10 cellular contexts compared by ENCODE assay signal in genomic region chr20:19885981-19886665, GRCh38.
DNase-seq lines count a peak whose midpoint lies in the region; ATAC-seq and TF ChIP-seq lines count a peak whose summit lies in the region.
"Had no signal": no experiment of that assay in that cellular context is flagged by ENCODE, and none has a peak within 500 bp of the region (broad histone marks: within the 10 kb centered on the region; RNA-seq: fewer than 3 reads in every experiment).

No MANE protein-coding gene starts in this region.

- no peaks in the 10 kb centered on the region for H3K36me3 Mint-ChIP-seq in activated T-helper 1 cell treated with anti-CD3 and anti-CD28 coated beads, Interleukin-12 subunit alpha, Interleukin-12 subunit beta, Interleukin-2, Interleukin-4 antibody, amounts not matched to agents 30 ng/mL and 10 ng/mL and 1 ng/mL, durations not matched to agents 14 hours and 24 hours and 36 hours (ENCODE audit: low read depth)
- H3K36me3 Mint-ChIP-seq in T-cell = no peaks in the 10 kb centered on the region

- H2BK120ac ChIP-seq in trophoblast cell (ENCODE audit: insufficient read depth, low read length, poor library complexity) = peak overlapping the region; percentile 23

- H3K4me1 Mint-ChIP-seq in activated T-helper 1 cell treated with anti-CD3 and anti-CD28 coated beads, Interleukin-12 subunit alpha, Interleukin-12 subunit beta, Interleukin-2, Interleukin-4 antibody, amounts not matched to agents 30 ng/mL and 10 ng/mL and 1 ng/mL, durations not matched to agents 14 hours and 24 hours and 36 hours (ENCODE audit: low read depth) = no peaks in the 10 kb centered on the region
- no peaks in the 10 kb centered on the region for H3K4me1 Mint-ChIP-seq in T-cell

- H3K9me3 ChIP-seq in trophoblast cell (ENCODE audit: insufficient read depth, low read depth, low read length) = no peaks in the 10 kb centered on the region

- H4K8ac ChIP-seq in trophoblast cell (ENCODE audit: low read depth, low read length) = peak overlapping the region; percentile 5

- ATAC-seq in foreskin keratinocyte (peak; percentile 22), T-cell (replicated peaks in 1 of 4) (no peak)
- ATAC-seq: K562 had no signal

- H3K4ac ChIP-seq in trophoblast cell (ENCODE audit: low read depth, low read length) = peak overlapping the region; percentile 80

- no peak overlapping the region for H4K12ac ChIP-seq in trophoblast cell (ENCODE audit: low read depth, low read length)

- DNase-seq in CD1c-positive myeloid dendritic cell (ENCODE audit: extremely low spot score) (peak; percentile 17), RWPE1 (ENCODE audit: low spot score) (peak; percentile 70), foreskin keratinocyte (peak in 1 of 2 donors; percentile 26), trophoblast cell (peak in 1 of 2 donors; percentile 51), T1000 (lab: John Stamatoyannopoulos, UW) (no peak), T-cell (no peak), NCI-H748 (lab: John Stamatoyannopoulos, UW; ENCODE audit: unreplicated experiment) (no peak)
- DNase-seq in activated T-helper 1 cell treated with anti-CD3 and anti-CD28 coated beads, Interleukin-12 subunit alpha, Interleukin-12 subunit beta, Interleukin-2, Interleukin-4 antibody, amounts not matched to agents 30 ng/mL and 10 ng/mL and 1 ng/mL, durations not matched to agents 14 hours and 24 hours and 36 hours (ENCODE audit: low spot score) = no peak
- DNase-seq: activated gamma-delta T cell had no signal

- H2BK5ac ChIP-seq in trophoblast cell (ENCODE audit: low read depth, low read length, poor library complexity) = peak overlapping the region; percentile 87

- WGBS in trophoblast cell (ENCODE audit: extremely low coverage, insufficient coverage, insufficient read length) = no CpG with 5 or more reads among the region's 15 CpGs

- no peak overlapping the region for H3K4me3 ChIP-seq in trophoblast cell (ENCODE audit: low read depth, low read length)
- H3K4me3 ChIP-seq: K562 had no signal

- no peak overlapping the region for H3K27ac Mint-ChIP-seq in activated T-helper 1 cell treated with anti-CD3 and anti-CD28 coated beads, Interleukin-12 subunit alpha, Interleukin-12 subunit beta, Interleukin-2, Interleukin-4 antibody, amounts not matched to agents 30 ng/mL and 10 ng/mL and 1 ng/mL, durations not matched to agents 14 hours and 24 hours and 36 hours
- no peak overlapping the region for H3K27ac Mint-ChIP-seq in T-cell

- TF ChIP-seq CTCF in RWPE1 (conservative IDR thresholded peaks at IDR 0.05; ENCODE audit: low read depth) (no peak), foreskin keratinocyte (conservative IDR thresholded peaks at IDR 0.05) (no peak)

- peak overlapping the region; percentile 8 for H3K18ac ChIP-seq in trophoblast cell (ENCODE audit: low read length)

- POLR2A ChIA-PET in RWPE1 (lab: Yijun Ruan, JAX; ENCODE audit: low non-redundant PET) (interaction anchor here (0.5 to 2.3 kb wide), 2 partner anchors 89 to 107 kb away, joined by 4 to 11 read pairs; no protein-coding TSS in a partner anchor), T-cell (lab: Charles Lee) (no interaction called here)

- peak overlapping the region; percentile 78 for H4K91ac ChIP-seq in trophoblast cell (ENCODE audit: low read depth, low read length)

- CTCF ChIA-PET in RWPE1 (lab: Yijun Ruan, JAX) = interaction anchor here (0.5 to 0.9 kb wide), 5 partner anchors 107 to 1707 kb away, joined by 3 to 6 read pairs (median 3); no protein-coding TSS in a partner anchor
- CTCF ChIA-PET in T-cell (lab: Charles Lee) = interaction anchor here in 1 of 2 donors (0.7 kb wide), 1 partner anchor 13 kb away, joined by 11 read pairs; no protein-coding TSS in a partner anchor

- H3K36me3 ChIP-seq in trophoblast cell (ENCODE audit: control insufficient read depth in 1 of 2, insufficient read depth in 2 of 2, low read length in 2 of 2) = peaks cover 0 to 3% of the 10 kb centered on the region in 2 experiments

- peak overlapping the region; percentile 7 for H3K14ac ChIP-seq in trophoblast cell (ENCODE audit: low read length)

- H3K9me3 Mint-ChIP-seq in activated T-helper 1 cell treated with anti-CD3 and anti-CD28 coated beads, Interleukin-12 subunit alpha, Interleukin-12 subunit beta, Interleukin-2, Interleukin-4 antibody, amounts not matched to agents 30 ng/mL and 10 ng/mL and 1 ng/mL, durations not matched to agents 14 hours and 24 hours and 36 hours = no peaks in the 10 kb centered on the region
- no peaks in the 10 kb centered on the region for H3K9me3 Mint-ChIP-seq in T-cell

- intact Hi-C loops in activated T-helper 1 cell treated with anti-CD3 and anti-CD28 coated beads, Interleukin-12 subunit alpha, Interleukin-12 subunit beta, Interleukin-2, Interleukin-4 antibody, amounts not matched to agents 30 ng/mL and 10 ng/mL and 1 ng/mL, durations not matched to agents 14 hours and 24 hours and 36 hours (cut with micrococcal nuclease) = no loop called here

- peak overlapping the region; percentile 50 for H2BK12ac ChIP-seq in trophoblast cell (ENCODE audit: low read length)

- H3K4me1 ChIP-seq in foreskin keratinocyte (peaks cover 9% of the 10 kb centered on the region), trophoblast cell (ENCODE audit: control insufficient read depth in 1 of 2, insufficient read depth in 2 of 2, low read length in 2 of 2) (peaks cover 30 to 41% of the 10 kb centered on the region in 2 experiments)

- peaks cover 6% of the 10 kb centered on the region for H3K27me3 Mint-ChIP-seq in activated T-helper 1 cell treated with anti-CD3 and anti-CD28 coated beads, Interleukin-12 subunit alpha, Interleukin-12 subunit beta, Interleukin-2, Interleukin-4 antibody, amounts not matched to agents 30 ng/mL and 10 ng/mL and 1 ng/mL, durations not matched to agents 14 hours and 24 hours and 36 hours (ENCODE audit: insufficient read depth)
- H3K27me3 Mint-ChIP-seq in T-cell = peaks cover 23 to 28% of the 10 kb centered on the region in 2 donors

- H2AK5ac ChIP-seq in trophoblast cell (ENCODE audit: low read length) = peak overlapping the region; percentile 16

- H3K27me3 ChIP-seq in foreskin keratinocyte (no peaks in the 10 kb centered on the region), trophoblast cell (ENCODE audit: insufficient read depth, low read length) (no peaks in the 10 kb centered on the region)

- peak overlapping the region; percentile 14 for H3K4me2 ChIP-seq in trophoblast cell (ENCODE audit: low read length)

- H2AFZ ChIP-seq in trophoblast cell (ENCODE audit: insufficient read depth, low read length, poor library complexity) = no peak overlapping the region

- H3K23ac ChIP-seq in trophoblast cell (ENCODE audit: low read length) = no peak overlapping the region

- H3K79me1 ChIP-seq in trophoblast cell (ENCODE audit: low read length) = peaks cover 36% of the 10 kb centered on the region

- H3K79me2 ChIP-seq in trophoblast cell (ENCODE audit: control insufficient read depth, insufficient read depth, low read length, poor library complexity) = peaks cover 3% of the 10 kb centered on the region

- peak overlapping the region; percentile 97 for H3K27ac ChIP-seq in RWPE1
- no peak overlapping the region for H3K27ac ChIP-seq in foreskin keratinocyte
- H3K27ac ChIP-seq in trophoblast cell (ENCODE audit: low read depth, low read length) = peak overlapping the region; percentile 85

- no peak overlapping the region for H3K4me3 Mint-ChIP-seq in activated T-helper 1 cell treated with anti-CD3 and anti-CD28 coated beads, Interleukin-12 subunit alpha, Interleukin-12 subunit beta, Interleukin-2, Interleukin-4 antibody, amounts not matched to agents 30 ng/mL and 10 ng/mL and 1 ng/mL, durations not matched to agents 14 hours and 24 hours and 36 hours
- H3K4me3 Mint-ChIP-seq in T-cell = no peak overlapping the region

- peak overlapping the region; percentile 8 for H3K9ac ChIP-seq in trophoblast cell (ENCODE audit: low read length)

Comparison
In these comparisons a context has a peak if more than half of its experiments do, and no peak if none do; other contexts are left out.
1. DNase-seq: peak in CD1c-positive myeloid dendritic cell (single experiment) and RWPE1 (single experiment); none in activated T-helper 1 cell treated with anti-CD3 and anti-CD28 coated beads, Interleukin-12 subunit alpha, Interleukin-12 subunit beta, Interleukin-2, Interleukin-4 antibody, amounts not matched to agents 30 ng/mL and 10 ng/mL and 1 ng/mL, durations not matched to agents 14 hours and 24 hours and 36 hours (single experiment), T1000 (single experiment), T-cell (0 of 34) and NCI-H748 (single experiment).